ENCODE assay signal across 20 cellular contexts in the genomic region with DNA sequence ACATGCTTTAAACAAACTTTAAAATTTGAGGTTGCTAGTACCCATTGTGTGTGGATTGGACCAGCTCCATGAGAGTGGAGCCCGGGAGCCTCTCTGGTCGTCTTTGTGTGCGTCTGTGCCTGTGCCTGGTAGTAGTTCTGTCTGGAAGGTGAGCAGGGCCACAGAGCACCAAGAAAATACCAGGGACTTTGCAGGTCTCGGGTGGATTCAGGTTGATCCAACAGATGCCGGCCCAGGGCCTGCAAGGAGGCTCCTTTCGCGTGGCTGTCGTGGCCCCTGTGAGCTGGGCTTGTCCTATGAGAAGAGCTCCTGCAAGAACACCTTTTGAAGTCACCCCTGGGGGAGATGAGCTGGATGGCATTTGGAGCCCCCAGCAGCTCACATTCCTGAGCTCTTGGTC. TPM values are rescaled to one million over a fixed set of nuclear protein-coding genes. Genes with fewer than 3 reads are reported as not detected.
A peak's percentile ranks its signal among the peaks of the same experiment; 100 is the strongest.
DNase-seq lines count a peak whose midpoint lies in the region; ATAC-seq, FAIRE-seq and TF ChIP-seq lines count a peak whose summit lies in the region.
"Had no signal": no experiment of that assay in that cellular context is flagged by ENCODE, and none has a peak within 500 bp of the region (broad histone marks: within the 10 kb centered on the region; RNA-seq: fewer than 3 reads in every experiment).

No MANE protein-coding gene starts in this region.

- H2BK15ac ChIP-seq in IMR-90 (ENCODE audit: low read depth, low read length) = no peak overlapping the region

- H2AK5ac ChIP-seq in IMR-90 (ENCODE audit: low read depth, low read length) = 0 out of 2 replicates have a peak overlapping the region, but pooled peaks have one; percentile 17

- peaks cover 28 to 84% of the 10 kb centered on the region in 2 experiments; a peak in 3 of 4 replicates for H3K79me1 ChIP-seq in IMR-90 (ENCODE audit: low read depth in 1 of 2, low read length in 2 of 2)

- H3K27me3 ChIP-seq in IMR-90 (ENCODE audit: control insufficient read depth, insufficient read depth, low read length) (no peaks in the 10 kb centered on the region), astrocyte (ENCODE audit: insufficient read depth, low read length) (no peaks in the 10 kb centered on the region), thoracic aorta (replicated peaks; ENCODE audit: insufficient read depth) (no peaks in the 10 kb centered on the region)
- H3K27me3 ChIP-seq: Peyer's patch had no signal

- H4K8ac ChIP-seq in IMR-90 (ENCODE audit: low read depth in 2 of 2, low read length in 2 of 2) = peak overlapping the region in 1 of 2 experiments; percentile 2; a peak in 1 of 4 replicates

- in situ Hi-C loops in IMR-90 (cut with MboI; ENCODE audit: low sequenced_read_pairs) = no loop called here

- no peaks in the 10 kb centered on the region for H3K9me3 ChIP-seq in IMR-90 (ENCODE audit: control insufficient read depth, insufficient read depth, low read length)
- peaks cover 2% of the 10 kb centered on the region for H3K9me3 ChIP-seq in astrocyte (ENCODE audit: insufficient read depth, low read depth, low read length)
- H3K9me3 ChIP-seq in thoracic aorta = no peaks in the 10 kb centered on the region
- H3K9me3 ChIP-seq: Peyer's patch had no signal

- no peak for FAIRE-seq in astrocyte (lab: Jason Lieb, UNC)
- FAIRE-seq: colon, GM19239, H1 had no signal

- ATAC-seq in IMR-90 (ENCODE audit: low read depth) (peak; percentile 3; the same call in 1 of the 2 replicates), thoracic aorta (ENCODE audit: insufficient number of reproducible peaks, low FRiP score, low read depth) (no peak)
- ATAC-seq: SK-N-SH treated with all-trans-retinoic acid at 6 μM for 48 hours; stimulated activated effector memory CD8-positive, alpha-beta T cell treated with anti-CD3 and anti-CD28 coated beads, Interleukin-12 subunit alpha, Interleukin-12 subunit beta, amount 100 ng/mL, for 72 hours had no signal

- H3K14ac ChIP-seq in IMR-90 (replicated peaks; ENCODE audit: low read depth, low read length) = no peak overlapping the region

- no peak overlapping the region for H2BK20ac ChIP-seq in IMR-90 (ENCODE audit: low read depth, low read length)

- H3K4me2 ChIP-seq in IMR-90 (ENCODE audit: low read depth, low read length) (peak overlapping the region; percentile 23), astrocyte (ENCODE audit: low read length) (peak overlapping the region; percentile 62)

- peaks cover 59% of the 10 kb centered on the region for H3K4me1 Mint-ChIP-seq in astrocyte (ENCODE audit: low read depth, unreplicated experiment)
- H3K4me1 Mint-ChIP-seq: B cell; stimulated activated effector memory CD8-positive, alpha-beta T cell treated with anti-CD3 and anti-CD28 coated beads, Interleukin-12 subunit alpha, Interleukin-12 subunit beta, amount 100 ng/mL, for 72 hours had no signal

- DNase-seq in IMR-90 = no peak
- no peak for DNase-seq in astrocyte (ENCODE audit: low read depth)
- DNase-seq in left kidney (ENCODE audit: low read depth, low spot score) = peak; percentile 16
- DNase-seq in thoracic aorta (ENCODE audit: low spot score) = no peak
- no peak for DNase-seq in A172 (ENCODE audit: low spot score)
- no peak for DNase-seq in activated CD4-positive, alpha-beta T cell treated with anti-CD3 and anti-CD28 coated beads, Interleukin-2, amount 50 U/mL, for 1 hour
- no peak for DNase-seq in stimulated activated CD4-positive, alpha-beta T cell treated with anti-CD3 and anti-CD28 coated beads, Interleukin-2, amount 100 ng/mL, for 24 hours
- DNase-seq: activated CD4-positive, alpha-beta T cell treated with anti-CD3 and anti-CD28 coated beads for 1 hour; Calu3; foreskin melanocyte; NCI-H146; Peyer's patch; stimulated activated CD4-positive, alpha-beta T cell treated with anti-CD3 and anti-CD28 coated beads, Interleukin-12 subunit alpha, Interleukin-12 subunit beta, amount 100 ng/mL, for 4 hours; T1000 had no signal

- H2AFZ ChIP-seq in IMR-90 (replicated peaks; ENCODE audit: low read length, poor library complexity) (no peak overlapping the region), astrocyte (ENCODE audit: low read depth, low read length) (no peak overlapping the region)

- CTCF ChIA-PET in IMR-90 (lab: Yijun Ruan, JAX) = no interaction called here

- TF ChIP-seq CTCF in IMR-90 (conservative IDR thresholded peaks at IDR 0.05; ENCODE audit: low read depth, low read length) = no peak
- TF ChIP-seq CTCF in astrocyte (IDR thresholded peaks at IDR 0.05; ENCODE audit: insufficient read depth, low read depth, low read length) = no peak
- no peak for TF ChIP-seq CTCF in thoracic aorta (IDR thresholded peaks at IDR 0.05)

- H3K18ac ChIP-seq in IMR-90 (ENCODE audit: low read depth, low read length) = peak overlapping the region; percentile 20; the same call in 1 of the 2 replicates

- H3K4me3 ChIP-seq in IMR-90 (ENCODE audit: insufficient read depth, low read depth, low read length) = no peak overlapping the region
- no peak overlapping the region for H3K4me3 ChIP-seq in astrocyte (ENCODE audit: insufficient read depth, low read depth, low read length)
- H3K4me3 ChIP-seq in thoracic aorta = no peak overlapping the region
- H3K4me3 ChIP-seq: Peyer's patch had no signal

- WGBS in IMR-90 (ENCODE audit: extremely low coverage in 2 of 2, insufficient read length in 1 of 2), 2 experiments = 75% methylated on average over 7 of the region's 8 CpGs; no CpG with 5 or more reads in 1 of the 2 experiments

- peaks cover 34% of the 10 kb centered on the region for H3K4me1 ChIP-seq in IMR-90 (ENCODE audit: control insufficient read depth, insufficient read depth, low read length)
- peaks cover 45% of the 10 kb centered on the region for H3K4me1 ChIP-seq in astrocyte (ENCODE audit: insufficient read depth, low read length)
- H3K4me1 ChIP-seq in thoracic aorta (ENCODE audit: control insufficient read depth in 1 of 2, low read depth in 2 of 2) = peaks cover 26 to 59% of the 10 kb centered on the region in 2 donors

- no peak overlapping the region for H3K4ac ChIP-seq in IMR-90 (ENCODE audit: low read depth, low read length)

- no peak for TF ChIP-seq RAD21 in IMR-90 (IDR thresholded peaks at IDR 0.05; ENCODE audit: low read length)

- peak overlapping the region; percentile 62 for H3K27ac ChIP-seq in IMR-90 (ENCODE audit: insufficient read depth, low read length)
- H3K27ac ChIP-seq in astrocyte (ENCODE audit: low read depth, low read length) = peak overlapping the region; percentile 9
- H3K27ac ChIP-seq in thoracic aorta = peak overlapping the region; percentile 67 to 75

- peak overlapping the region; percentile 84 for H3K27ac Mint-ChIP-seq in astrocyte (ENCODE audit: unreplicated experiment)
- H3K27ac Mint-ChIP-seq: B cell; stimulated activated effector memory CD8-positive, alpha-beta T cell treated with anti-CD3 and anti-CD28 coated beads, Interleukin-12 subunit alpha, Interleukin-12 subunit beta, amount 100 ng/mL, for 72 hours had no signal

- H2BK5ac ChIP-seq in IMR-90 (ENCODE audit: low read depth, low read length, poor library complexity, severe bottlenecking) = no peak overlapping the region

- no peaks in the 10 kb centered on the region for H3K9me3 Mint-ChIP-seq in astrocyte (ENCODE audit: unreplicated experiment)
- H3K9me3 Mint-ChIP-seq: stimulated activated effector memory CD8-positive, alpha-beta T cell treated with anti-CD3 and anti-CD28 coated beads, Interleukin-12 subunit alpha, Interleukin-12 subunit beta, amount 100 ng/mL, for 72 hours had no signal

- peaks cover 9% of the 10 kb centered on the region for H3K36me3 Mint-ChIP-seq in astrocyte (ENCODE audit: low read depth, unreplicated experiment)
- H3K36me3 Mint-ChIP-seq: stimulated activated effector memory CD8-positive, alpha-beta T cell treated with anti-CD3 and anti-CD28 coated beads, Interleukin-12 subunit alpha, Interleukin-12 subunit beta, amount 100 ng/mL, for 72 hours had no signal

- intact Hi-C loops in IMR-90 (cut with micrococcal nuclease) = no loop called here

- peaks cover 65% of the 10 kb centered on the region for H3K79me2 ChIP-seq in astrocyte (ENCODE audit: insufficient read depth, low read length)

- TF ChIP-seq POLR2A in IMR-90 (IDR thresholded peaks at IDR 0.05; ENCODE audit: low read depth, low read length) = no peak

- H4K5ac ChIP-seq in IMR-90 (ENCODE audit: low read depth, low read length) = no peak overlapping the region; the same call in 1 of the 2 replicates

- POLR2A ChIA-PET in IMR-90 (lab: Charles Lee; ENCODE audit: unreplicated experiment) = no interaction called here

- no peak overlapping the region for H3K9ac ChIP-seq in IMR-90 (ENCODE audit: low read depth, low read length)
- peak overlapping the region; percentile 45 for H3K9ac ChIP-seq in astrocyte (ENCODE audit: low read length)

- H2BK120ac ChIP-seq in IMR-90 (ENCODE audit: low read depth, low read length) = no peak overlapping the region

- peak overlapping the region; percentile 1; the same call in 1 of the 2 replicates for H4K91ac ChIP-seq in IMR-90 (ENCODE audit: insufficient read depth, low read depth, low read length)

- peaks cover 21% of the 10 kb centered on the region for H3K9me1 ChIP-seq in IMR-90 (ENCODE audit: insufficient read depth, low read length)

- H4K20me1 ChIP-seq in IMR-90 (ENCODE audit: insufficient read depth, low read length) (peaks cover 40% of the 10 kb centered on the region), astrocyte (ENCODE audit: insufficient read depth, low read length) (peaks cover 40% of the 10 kb centered on the region)

- no peak overlapping the region for H3K23ac ChIP-seq in IMR-90 (ENCODE audit: low read depth, low read length)

- BruUV-seq in IMR-90 (replicated peaks; lab: Mats Ljungman, UMichigan) = no TSS peak

- H3K56ac ChIP-seq in IMR-90 (ENCODE audit: extremely low read depth, insufficient read depth, low read length) = no peak overlapping the region

- H2AK9ac ChIP-seq in IMR-90 (replicated peaks; ENCODE audit: low read depth, low read length, poor library complexity) = peak overlapping the region; percentile 68

- peaks cover 3% of the 10 kb centered on the region; the same call in 1 of the 2 replicates for H3K36me3 ChIP-seq in IMR-90 (ENCODE audit: control insufficient read depth, insufficient read depth, low read length)
- H3K36me3 ChIP-seq in astrocyte (ENCODE audit: insufficient read depth, low read length) = no peaks in the 10 kb centered on the region
- no peaks in the 10 kb centered on the region for H3K36me3 ChIP-seq in thoracic aorta
- H3K36me3 ChIP-seq: Peyer's patch had no signal

- no peak overlapping the region for H3K4me3 Mint-ChIP-seq in astrocyte (ENCODE audit: unreplicated experiment)
- H3K4me3 Mint-ChIP-seq: B cell; stimulated activated effector memory CD8-positive, alpha-beta T cell treated with anti-CD3 and anti-CD28 coated beads, Interleukin-12 subunit alpha, Interleukin-12 subunit beta, amount 100 ng/mL, for 72 hours had no signal

- H3K27me3 Mint-ChIP-seq in astrocyte (ENCODE audit: low read depth, unreplicated experiment) = no peaks in the 10 kb centered on the region

- dilution Hi-C loops in IMR-90 (cut with HindIII; ENCODE audit: low sequenced_read_pairs, unreplicated experiment) = no loop called here

RNA-seq across cellular contexts. Expression of a gene that starts 28.3 kb away (rescaled TPM):
- 4.3 and 6.7 TPM in 2 replicates for total RNA-seq in IMR-90 (2012; rRNA removed)
- polyA plus RNA-seq in IMR-90 (2012; rRNA removed) = 46.7 and 52.6 TPM in 2 replicates
- polyA plus RNA-seq in IMR-90 (2012; cell fraction: cytosol; rRNA removed) = 66.0 and 124 TPM in 2 replicates
- polyA plus RNA-seq in IMR-90 (2012; cell fraction: nucleus; rRNA removed; ENCODE audit: low replicate concordance) = 136 and 394 TPM in 2 replicates
- total RNA-seq in astrocyte = 616 and 692 TPM in 2 replicates
- 100 to 1,000 TPM; 507 to 811 TPM for total RNA-seq in thoracic aorta
- 72.9 and 115 TPM in 2 replicates for total RNA-seq in A172 (2014; rRNA removed; shearing (Covaris generic))

Comparison
In these comparisons a context has a peak if more than half of its experiments do, and no peak if none do; other contexts are left out.
1. H3K27ac ChIP-seq: peak in every context shown above with its lines; median percentile 71 in thoracic aorta; 62 in IMR-90; 9 in astrocyte.